In genomic region chr14:64422753-64423152, GRCh38 we compare ENCODE assay signal across 18 cellular contexts. TPM values are rescaled to one million over a fixed set of nuclear protein-coding genes. Genes with fewer than 3 reads are reported as not detected.
DNase-seq lines count a peak whose midpoint lies in the region; ATAC-seq and TF ChIP-seq lines count a peak whose summit lies in the region.
"Had no signal": no experiment of that assay in that cellular context is flagged by ENCODE, and none has a peak within 500 bp of the region (broad histone marks: within the 10 kb centered on the region; RNA-seq: fewer than 3 reads in every experiment).

No MANE protein-coding gene starts in this region.

- H3K9me3 Mint-ChIP-seq in CD4-positive, CD25-positive, alpha-beta regulatory T cell = no peaks in the 10 kb centered on the region
- H3K9me3 Mint-ChIP-seq: activated CD4-positive, alpha-beta T cell treated with anti-CD3 and anti-CD28 coated beads, Interleukin-2, amount 10 ng/mL, durations not matched to agents 7 days and 5 days; CD4-positive, alpha-beta T cell had no signal

- no peak for DNase-seq in CD4-positive, CD25-positive, alpha-beta regulatory T cell
- DNase-seq in caudate nucleus (lab: John Stamatoyannopoulos, UW) (no peak), foreskin melanocyte (no peak), SHP77 (lab: John Stamatoyannopoulos, UW) (no peak)
- DNase-seq: activated CD4-positive, alpha-beta T cell treated with anti-CD3 and anti-CD28 coated beads, Interleukin-2, amount 10 ng/mL, durations not matched to agents 7 days and 5 days; CD4-positive, alpha-beta T cell; IMR-90; NCI-H2081 treated with DMSO at 0.1 percent for 48 hours; NCI-H446; SIG-M5; sigmoid colon; testis had no signal

- H3K79me2 ChIP-seq in KMS-11 (ENCODE audit: insufficient read depth, low read depth) = no peaks in the 10 kb centered on the region

- H3K4me1 ChIP-seq in CD4-positive, CD25-positive, alpha-beta regulatory T cell (ENCODE audit: control insufficient read depth, insufficient read depth, low read length, poor library complexity, severe bottlenecking) = no peaks in the 10 kb centered on the region
- peaks cover 11% of the 10 kb centered on the region for H3K4me1 ChIP-seq in KMS-11 (ENCODE audit: low read depth, poor library complexity, severe bottlenecking)
- H3K4me1 ChIP-seq: sigmoid colon, testis had no signal

- no peaks in the 10 kb centered on the region for H3K27me3 Mint-ChIP-seq in CD4-positive, CD25-positive, alpha-beta regulatory T cell
- H3K27me3 Mint-ChIP-seq: activated CD4-positive, alpha-beta T cell treated with anti-CD3 and anti-CD28 coated beads, Interleukin-2, amount 10 ng/mL, durations not matched to agents 7 days and 5 days; CD4-positive, alpha-beta T cell; progenitor cell of endocrine pancreas had no signal

- no peaks in the 10 kb centered on the region for H4K20me1 ChIP-seq in KMS-11 (ENCODE audit: insufficient read depth)

- no peak for TF ChIP-seq CTCF in KMS-11 (conservative IDR thresholded peaks at IDR 0.05; ENCODE audit: low read depth, low read length)

- no peaks in the 10 kb centered on the region for H3K9me3 ChIP-seq in CD4-positive, CD25-positive, alpha-beta regulatory T cell (ENCODE audit: control insufficient read depth in 2 of 2, low read length in 2 of 2)
- H3K9me3 ChIP-seq: sigmoid colon, testis had no signal

- peaks cover 55% of the 10 kb centered on the region for H3K36me3 ChIP-seq in CD4-positive, CD25-positive, alpha-beta regulatory T cell (ENCODE audit: control insufficient read depth, insufficient read depth, low read length)
- no peaks in the 10 kb centered on the region for H3K36me3 ChIP-seq in KMS-11 (ENCODE audit: insufficient read depth)

- no peak for ATAC-seq in CD4-positive, CD25-positive, alpha-beta regulatory T cell (ENCODE audit: low read depth in 2 of 2)
- ATAC-seq in GM19351 (IDR thresholded peaks at IDR 0.05; ENCODE audit: unreplicated experiment) (peak; percentile 90), HG03460 (IDR thresholded peaks at IDR 0.05; ENCODE audit: unreplicated experiment) (no peak), GM19328 (IDR thresholded peaks at IDR 0.05; ENCODE audit: unreplicated experiment) (no peak)

- peaks cover 47% of the 10 kb centered on the region for H3K36me3 Mint-ChIP-seq in CD4-positive, CD25-positive, alpha-beta regulatory T cell

- no peak overlapping the region for H3K4me2 ChIP-seq in KMS-11

- H3K27me3 ChIP-seq in CD4-positive, CD25-positive, alpha-beta regulatory T cell (ENCODE audit: control insufficient read depth, insufficient read depth, low read length) = no peaks in the 10 kb centered on the region
- H3K27me3 ChIP-seq in KMS-11 (ENCODE audit: insufficient read depth, low read depth) = no peaks in the 10 kb centered on the region
- H3K27me3 ChIP-seq: sigmoid colon, testis had no signal

- no peak overlapping the region for H3K9ac ChIP-seq in KMS-11

- no peak overlapping the region for H3K4me3 Mint-ChIP-seq in CD4-positive, CD25-positive, alpha-beta regulatory T cell
- H3K4me3 Mint-ChIP-seq: activated CD4-positive, alpha-beta T cell treated with anti-CD3 and anti-CD28 coated beads, Interleukin-2, amount 10 ng/mL, durations not matched to agents 7 days and 5 days; brain; CD4-positive, alpha-beta T cell had no signal

- H3K27ac ChIP-seq in CD4-positive, CD25-positive, alpha-beta regulatory T cell (ENCODE audit: insufficient read depth, low read length, poor library complexity, severe bottlenecking) = no peak overlapping the region
- H3K27ac ChIP-seq in KMS-11 (peak overlapping the region; percentile 28; the same call in 1 of the 2 replicates), caudate nucleus (ENCODE audit: low read depth, low read length) (peak overlapping the region; percentile 31)
- H3K27ac ChIP-seq: sigmoid colon, testis had no signal

- H2AFZ ChIP-seq in KMS-11 (ENCODE audit: low read depth) = no peak overlapping the region

- peaks cover 0 to 6% (median 0%) of the 10 kb centered on the region in 4 donors for H3K4me1 Mint-ChIP-seq in CD4-positive, CD25-positive, alpha-beta regulatory T cell

- peak overlapping the region in 2 of 3 donors; percentile 11 to 15 for H3K27ac Mint-ChIP-seq in CD4-positive, CD25-positive, alpha-beta regulatory T cell
- H3K27ac Mint-ChIP-seq: activated CD4-positive, alpha-beta T cell treated with anti-CD3 and anti-CD28 coated beads, Interleukin-2, amount 10 ng/mL, durations not matched to agents 7 days and 5 days; CD4-positive, alpha-beta T cell; progenitor cell of endocrine pancreas had no signal

- no peak overlapping the region for H3K4me3 ChIP-seq in CD4-positive, CD25-positive, alpha-beta regulatory T cell (ENCODE audit: low read depth, low read length)
- H3K4me3 ChIP-seq in KMS-11 (IDR thresholded peaks at IDR 0.05; ENCODE audit: insufficient read depth, low read depth, low read length) = no peak overlapping the region
- H3K4me3 ChIP-seq: sigmoid colon, testis had no signal

RNA-seq across cellular contexts. Expression of gene MTHFD1, which starts 34.6 kb away (rescaled TPM):
- total RNA-seq in CD4-positive, CD25-positive, alpha-beta regulatory T cell = 38.7 TPM
- 10 to 100 TPM; 39.6 to 60.4 (median 45.5) TPM for polyA plus RNA-seq in CD4-positive, CD25-positive, alpha-beta regulatory T cell

RNA-seq across cellular contexts. Expression of gene AKAP5, which starts 42.5 kb away (rescaled TPM):
- 1.3 TPM for total RNA-seq in CD4-positive, CD25-positive, alpha-beta regulatory T cell
- polyA plus RNA-seq in CD4-positive, CD25-positive, alpha-beta regulatory T cell = under 1 TPM in 3 of 4 donors, not detected in 1; 0.08 to 0.92 (median 0.17) TPM
